In the genomic region with DNA sequence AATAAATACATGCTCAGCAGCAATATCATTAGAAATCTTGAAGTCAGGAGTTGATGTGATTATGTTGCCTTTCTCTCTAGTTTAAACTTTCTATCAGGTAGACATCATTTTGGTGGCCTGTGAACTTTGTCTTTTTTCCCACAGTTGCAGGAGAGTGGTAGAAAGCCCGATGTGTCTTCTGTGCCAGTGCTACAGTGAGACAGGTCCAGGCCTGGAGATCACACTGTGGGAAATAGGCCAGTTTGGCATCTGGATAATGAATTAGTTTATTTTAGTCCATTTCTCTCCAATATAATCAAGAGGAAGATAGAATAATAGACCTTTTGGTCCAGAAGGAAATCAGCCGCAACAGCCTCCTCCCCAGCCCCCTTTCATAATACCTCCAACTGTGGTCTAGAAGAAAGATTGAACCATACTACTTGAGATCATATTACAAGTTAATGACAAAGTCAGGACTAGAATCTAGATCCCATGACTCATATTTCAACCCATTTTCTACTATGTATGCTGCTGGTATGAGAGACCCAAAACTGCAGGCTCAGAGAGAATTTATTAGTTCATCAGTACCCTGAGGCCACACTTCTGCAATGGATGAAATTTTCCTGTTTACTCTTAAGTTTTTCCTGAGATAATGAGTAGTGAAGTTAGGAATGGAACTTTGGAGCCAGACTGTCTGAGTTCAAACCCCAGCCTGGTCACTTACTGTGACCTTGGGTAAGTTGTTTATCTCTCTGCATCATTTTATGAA, we compare ENCODE assay signal across 13 cellular contexts. TPM values are rescaled to one million over a fixed set of nuclear protein-coding genes. Genes with fewer than 3 reads are reported as not detected.
DNase-seq lines count a peak whose midpoint lies in the region; ATAC-seq and TF ChIP-seq lines count a peak whose summit lies in the region.
"Had no signal": no experiment of that assay in that cellular context is flagged by ENCODE, and none has a peak within 500 bp of the region (broad histone marks: within the 10 kb centered on the region; RNA-seq: fewer than 3 reads in every experiment).

No MANE protein-coding gene starts in this region.

- no peak overlapping the region for H3K4me3 ChIP-seq in skeletal muscle cell (ENCODE audit: low read depth, low read length)
- H3K4me3 ChIP-seq: BLaER1, dorsolateral prefrontal cortex had no signal

- H3K27ac ChIP-seq in epithelial cell of prostate, result peak overlapping the region; percentile 53
- H3K27ac ChIP-seq: BLaER1 had no signal

- H3K27ac Mint-ChIP-seq in activated T-cell treated with anti-CD3 and anti-CD28 coated beads, Interleukin-2, amount 50 U/mL, for 72 hours, result peak overlapping the region; percentile 35
- H3K27ac Mint-ChIP-seq in activated T-cell treated with anti-CD3 and anti-CD28 coated beads, Interleukin-2, amount 50 U/mL, for 24 hours, result no peak overlapping the region
- H3K27ac Mint-ChIP-seq: nephron had no signal

- TF ChIP-seq CTCF in GM20000 (IDR thresholded peaks at IDR 0.05; ENCODE audit: extremely low read depth, missing control alignments), result no peak

- peak overlapping the region in 1 of 2 donors; percentile 4 for H3K4me3 Mint-ChIP-seq in activated T-cell treated with anti-CD3 and anti-CD28 coated beads, Interleukin-2, amount 50 U/mL, for 72 hours
- H3K4me3 Mint-ChIP-seq in activated T-cell treated with anti-CD3 and anti-CD28 coated beads, Interleukin-2, amount 50 U/mL, for 24 hours, result no peak overlapping the region
- H3K4me3 Mint-ChIP-seq: nephron had no signal

- H3K4me1 Mint-ChIP-seq in activated T-cell treated with anti-CD3 and anti-CD28 coated beads, Interleukin-2, amount 50 U/mL, for 72 hours (ENCODE audit: low read depth), result peaks cover 43% of the 10 kb centered on the region
- peaks cover 41% of the 10 kb centered on the region for H3K4me1 Mint-ChIP-seq in activated T-cell treated with anti-CD3 and anti-CD28 coated beads, Interleukin-2, amount 50 U/mL, for 24 hours (ENCODE audit: low read depth)

- peaks cover 0 to 3% of the 10 kb centered on the region in 2 donors for H3K36me3 Mint-ChIP-seq in activated T-cell treated with anti-CD3 and anti-CD28 coated beads, Interleukin-2, amount 50 U/mL, for 72 hours (ENCODE audit: insufficient read depth in 2 of 2)
- H3K36me3 Mint-ChIP-seq in activated T-cell treated with anti-CD3 and anti-CD28 coated beads, Interleukin-2, amount 50 U/mL, for 24 hours (ENCODE audit: low read depth), result peaks cover 21% of the 10 kb centered on the region

- no peaks in the 10 kb centered on the region for H3K9me3 Mint-ChIP-seq in activated T-cell treated with anti-CD3 and anti-CD28 coated beads, Interleukin-2, amount 50 U/mL, for 72 hours
- no peaks in the 10 kb centered on the region for H3K9me3 Mint-ChIP-seq in activated T-cell treated with anti-CD3 and anti-CD28 coated beads, Interleukin-2, amount 50 U/mL, for 24 hours
- H3K9me3 Mint-ChIP-seq: nephron had no signal

- peak; percentile 38 to 49 for ATAC-seq in activated T-cell treated with anti-CD3 and anti-CD28 coated beads, Interleukin-2, amount 50 U/mL, for 72 hours (replicated peaks in 1 of 2)
- no peak for ATAC-seq in HG02642 (IDR thresholded peaks at IDR 0.05; ENCODE audit: poor library complexity, unreplicated experiment)

- H3K27me3 Mint-ChIP-seq in activated T-cell treated with anti-CD3 and anti-CD28 coated beads, Interleukin-2, amount 50 U/mL, for 72 hours (ENCODE audit: low read depth), result no peaks in the 10 kb centered on the region
- no peaks in the 10 kb centered on the region for H3K27me3 Mint-ChIP-seq in activated T-cell treated with anti-CD3 and anti-CD28 coated beads, Interleukin-2, amount 50 U/mL, for 24 hours

- no peak for DNase-seq in activated T-cell treated with anti-CD3 and anti-CD28 coated beads, Interleukin-2, amount 50 U/mL, for 72 hours
- DNase-seq in activated T-cell treated with anti-CD3 and anti-CD28 coated beads, Interleukin-2, amount 50 U/mL, for 24 hours, result no peak
- DNase-seq in RPMI7951 (ENCODE audit: low read depth) (peak; percentile 81), epithelial cell of prostate (ENCODE audit: low read depth, low spot score) (no peak), skeletal muscle cell (ENCODE audit: low read depth) (peak; percentile 39), activated gamma-delta T cell treated with Interleukin-2 at 50 U/mL for 16 hours (no peak), GM20000 (ENCODE audit: low spot score) (no peak)
- DNase-seq: dorsolateral prefrontal cortex; NCI-H2029; stimulated activated CD4-positive, alpha-beta T cell treated with anti-CD3 and anti-CD28 coated beads, Interleukin-1b, Interleukin-23, amount 100 ng/mL, for 48 hours had no signal

RNA-seq across cellular contexts. Expression of gene KCMF1, which starts 20.6 kb away (rescaled TPM):
- 100 to 1,000 TPM; 115 to 139 TPM for total RNA-seq in activated T-cell treated with anti-CD3 and anti-CD28 coated beads, Interleukin-2, amount 50 U/mL, for 72 hours
- 48.3 and 56.4 TPM in 2 replicates for total RNA-seq in RPMI7951 (2014; rRNA removed; shearing (Covaris generic))

Comparison
In these comparisons a context has a peak if more than half of its experiments do, and no peak if none do; other contexts are left out.
1. DNase-seq: peak in RPMI7951 (single experiment) and skeletal muscle cell (single experiment); none in activated T-cell treated with anti-CD3 and anti-CD28 coated beads, Interleukin-2, amount 50 U/mL, for 72 hours (0 of 2), activated T-cell treated with anti-CD3 and anti-CD28 coated beads, Interleukin-2, amount 50 U/mL, for 24 hours (single experiment), epithelial cell of prostate (single experiment), activated gamma-delta T cell treated with Interleukin-2 at 50 U/mL for 16 hours (single experiment) and GM20000 (single experiment).